In genomic region chr2:127469974-127470373, GRCh38 we compare ENCODE assay signal across 8 cellular contexts. TPM values are rescaled to one million over a fixed set of nuclear protein-coding genes. Genes with fewer than 3 reads are reported as not detected.
"Had no signal": no experiment of that assay in that cellular context is flagged by ENCODE, and none has a peak within 500 bp of the region (broad histone marks: within the 10 kb centered on the region; RNA-seq: fewer than 3 reads in every experiment).

No MANE protein-coding gene starts in this region.

- H3K27ac ChIP-seq: HL-60 had no signal

- DNase-seq: IMR-90, KBM-7, KG1 had no signal

- FAIRE-seq: HTR-8/SVneo, K562 had no signal

- ATAC-seq: K562 had no signal

- H3K4me3 ChIP-seq: K562 had no signal

RNA-seq across cellular contexts. Expression of gene PROC, which starts 51.7 kb away (rescaled TPM):
- total RNA-seq: HT1080, IMR-90, K562 had no signal
- polyA plus RNA-seq: IgD-negative memory B cell, K562 had no signal
